Comparison of ENCODE assay signal across 1 cellular context in genomic region chr16:5578980-5579379, GRCh38.
TF ChIP-seq lines count a peak whose summit lies in the region.

No MANE protein-coding gene starts in this region.

TF ChIP-seq in neural cell, 6 proteins besides CTCF, POLR2A, EP300 and RAD21 (continued from another document):
- no peak for TF ChIP-seq SMC3 (conservative IDR thresholded peaks at IDR 0.05; ENCODE audit: poor library complexity)
